ENCODE assay signal across 8 cellular contexts in genomic region chr11:11789735-11790369, GRCh38.
A peak's percentile ranks its signal among the peaks of the same experiment; 100 is the strongest.
DNase-seq lines count a peak whose midpoint lies in the region; ATAC-seq, FAIRE-seq and TF ChIP-seq lines count a peak whose summit lies in the region.

No MANE protein-coding gene starts in this region.

- DNase-seq in GM19239 (ENCODE audit: insufficient read length, low spot score) = no peak
- peak; percentile 14 for DNase-seq in SW480 (ENCODE audit: low spot score)
- peak; percentile 22 for DNase-seq in kidney tubule cell (ENCODE audit: low spot score)
- DNase-seq in DMS79 treated with DMSO at 0.1 percent for 48 hours (lab: John Stamatoyannopoulos, UW) = no peak
- DNase-seq in effector CD4-positive, alpha-beta T cell = no peak
- no peak for DNase-seq in central memory CD4-positive, alpha-beta T cell

- peak; percentile 93 for TF ChIP-seq CTCF in C4-2B (conservative IDR thresholded peaks at IDR 0.05)

- no peak for ATAC-seq in HG03521 (IDR thresholded peaks at IDR 0.05; ENCODE audit: unreplicated experiment)

- FAIRE-seq in GM19239 (lab: Jason Lieb, UNC) = peak; percentile 82

- no peak overlapping the region for H3K27ac ChIP-seq in C4-2B

Comparison
In these comparisons a context has a peak if more than half of its experiments do, and no peak if none do; other contexts are left out.
1. DNase-seq: peak in SW480 (single experiment) and kidney tubule cell (single experiment); none in GM19239 (single experiment), DMS79 treated with DMSO at 0.1 percent for 48 hours (single experiment), effector CD4-positive, alpha-beta T cell (single experiment) and central memory CD4-positive, alpha-beta T cell (single experiment).